Comparison of ENCODE assay signal across 9 cellular contexts in genomic region chr1:234907585-234908457, GRCh38.
DNase-seq lines count a peak whose midpoint lies in the region; TF ChIP-seq lines count a peak whose summit lies in the region.
"Had no signal": no experiment of that assay in that cellular context is flagged by ENCODE, and none has a peak within 500 bp of the region (broad histone marks: within the 10 kb centered on the region; RNA-seq: fewer than 3 reads in every experiment).

No MANE protein-coding gene starts in this region.

- no peaks in the 10 kb centered on the region for H3K36me3 Mint-ChIP-seq in brain

- H3K27ac Mint-ChIP-seq in brain: peak overlapping the region in 3 of 5 experiments; percentile 25 to 94 (median 89)

- no peak for TF ChIP-seq CTCF in brain (conservative IDR thresholded peaks at IDR 0.05)

- peaks cover 34% of the 10 kb centered on the region for H3K4me1 Mint-ChIP-seq in brain

- H3K27me3 Mint-ChIP-seq in brain: no peaks in the 10 kb centered on the region

- peaks cover 0 to 3% (median 0%) of the 10 kb centered on the region in 5 experiments for H3K9me3 Mint-ChIP-seq in brain

- no peak overlapping the region for H3K4me3 Mint-ChIP-seq in brain

- DNase-seq in GM04504 (ENCODE audit: low read depth) (peak; percentile 85), iris pigment epithelial cell (ENCODE audit: low read depth) (peak; percentile 57), smooth muscle cell of the brain vasculature (ENCODE audit: low read depth, low spot score) (peak; percentile 33), NCI-H524 (lab: John Stamatoyannopoulos, UW) (no peak), iPS-NIHi7 (ENCODE audit: extremely low spot score) (no peak), GM19240 (ENCODE audit: insufficient read length, low spot score) (no peak)
- DNase-seq in activated CD4-positive, alpha-beta T cell treated with anti-CD3 and anti-CD28 coated beads for 48 hours: no peak
- DNase-seq: DND-41 had no signal

Comparison
In these comparisons a context has a peak if more than half of its experiments do, and no peak if none do; other contexts are left out.
1. DNase-seq: peak in GM04504 (single experiment), iris pigment epithelial cell (single experiment) and smooth muscle cell of the brain vasculature (single experiment); none in NCI-H524 (0 of 2), activated CD4-positive, alpha-beta T cell treated with anti-CD3 and anti-CD28 coated beads for 48 hours (single experiment), iPS-NIHi7 (single experiment) and GM19240 (single experiment).